In the genomic region with DNA sequence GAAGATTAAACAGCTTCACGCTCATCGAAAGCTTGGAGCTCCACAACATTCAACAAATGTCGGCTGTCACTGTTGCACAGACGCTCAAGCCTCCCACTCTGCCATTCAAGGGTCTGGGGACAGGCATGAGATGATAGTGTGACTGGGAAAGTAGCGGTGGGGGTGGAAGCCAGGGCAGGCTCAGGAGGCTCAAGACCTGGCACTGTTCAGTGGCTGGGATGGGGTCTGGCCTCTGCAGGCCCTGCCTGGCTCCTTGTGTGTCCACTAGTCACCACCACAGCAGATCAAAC, we compare ENCODE assay signal across 32 cellular contexts. TPM values are rescaled to one million over a fixed set of nuclear protein-coding genes. Genes with fewer than 3 reads are reported as not detected.
DNase-seq lines count a peak whose midpoint lies in the region; ATAC-seq and TF ChIP-seq lines count a peak whose summit lies in the region.
"Had no signal": no experiment of that assay in that cellular context is flagged by ENCODE, and none has a peak within 500 bp of the region (broad histone marks: within the 10 kb centered on the region; RNA-seq: fewer than 3 reads in every experiment).

No MANE protein-coding gene starts in this region.

- H3K23ac ChIP-seq in H9 (ENCODE audit: insufficient read length, low read depth, low read length): no peak overlapping the region

- H3K27ac ChIP-seq in hepatocyte (peak overlapping the region; percentile 98), thyroid gland (peak overlapping the region in 2 of 3 donors; percentile 25 to 42), H9 (ENCODE audit: insufficient read length, low read depth, low read length) (no peak overlapping the region)
- H3K27ac ChIP-seq: testis, vagina had no signal

- H3K27ac Mint-ChIP-seq in H9: peak overlapping the region in 1 of 3 experiments; percentile 57; a peak in 2 of 7 replicates
- H3K27ac Mint-ChIP-seq: activated CD4-positive, alpha-beta T cell treated with anti-CD3 and anti-CD28 coated beads, Interleukin-2, amount 10 ng/mL, durations not matched to agents 24 days and 14 days; activated naive CD8-positive, alpha-beta T cell treated with anti-CD3 and anti-CD28 coated beads for 36 hours; CD8-positive, alpha-beta T cell; WTC11 had no signal

- H3K4me1 ChIP-seq in hepatocyte (ENCODE audit: insufficient read depth) (peaks cover 26% of the 10 kb centered on the region), thyroid gland (peaks cover 40 to 51% of the 10 kb centered on the region in 2 donors), H9 (ENCODE audit: insufficient read depth, low read length) (no peaks in the 10 kb centered on the region)
- H3K4me1 ChIP-seq: testis had no signal

- peaks cover 17 to 24% of the 10 kb centered on the region in 2 experiments for H3K9me3 Mint-ChIP-seq in H9

- no peak overlapping the region for H3K4ac ChIP-seq in H9 (ENCODE audit: low read depth, low read length)

- H2BK120ac ChIP-seq in H9 (ENCODE audit: low read depth, low read length, poor library complexity, severe bottlenecking): no peak overlapping the region

- no peak overlapping the region; the same call in 1 of the 2 replicates for H3K14ac ChIP-seq in H9 (ENCODE audit: insufficient read depth, low read length)

- H3K18ac ChIP-seq in H9 (ENCODE audit: insufficient read length, low read depth, low read length): no peak overlapping the region

- WGBS in hepatocyte (ENCODE audit: low lambda C conversion rate, missing lambda C conversion rate): 91% methylated on average over 5 of the region's 5 CpGs
- 42 to 60% methylated on average over 5 of the region's 5 CpGs for WGBS in thyroid gland, 2 donors
- no CpG with 5 or more reads among the region's 5 CpGs for WGBS in H9 (ENCODE audit: extremely low coverage, insufficient read length, low lambda C conversion rate)

- H3K27me3 ChIP-seq in hepatocyte (no peaks in the 10 kb centered on the region), thyroid gland (no peaks in the 10 kb centered on the region), H9 (ENCODE audit: insufficient read depth, low read length) (no peaks in the 10 kb centered on the region)
- H3K27me3 ChIP-seq: pancreas, testis, vagina had no signal

- H2BK15ac ChIP-seq in H9 (ENCODE audit: low read depth, low read length): no peak overlapping the region

- no peak overlapping the region for H3K4me3 ChIP-seq in hepatocyte
- H3K4me3 ChIP-seq in thyroid gland (replicated peaks in 1 of 3): no peak overlapping the region
- H3K4me3 ChIP-seq: pancreas, smooth muscle cell, testis, vagina had no signal

- TF ChIP-seq CTCF in hepatocyte (IDR thresholded peaks at IDR 0.05; ENCODE audit: poor library complexity) (no peak), thyroid gland (IDR thresholded peaks at IDR 0.05) (no peak), H9 (conservative IDR thresholded peaks at IDR 0.05) (no peak)

- no peak overlapping the region for H3T11ph ChIP-seq in H9 (ENCODE audit: low read length)

- intact Hi-C loops in thyroid gland (cut with DNase I): no loop called here

- H3K27me3 Mint-ChIP-seq in H9 (ENCODE audit: low read depth): peaks cover 2% of the 10 kb centered on the region

- no peak overlapping the region for H4K8ac ChIP-seq in H9 (replicated peaks; ENCODE audit: insufficient read length, low read depth, low read length)

- H3K9me3 ChIP-seq in hepatocyte (ENCODE audit: low read depth): no peaks in the 10 kb centered on the region
- H3K9me3 ChIP-seq in thyroid gland: no peaks in the 10 kb centered on the region
- H3K9me3 ChIP-seq in H9 (ENCODE audit: control insufficient read depth, low read depth, low read length): peaks cover 11% of the 10 kb centered on the region
- H3K9me3 ChIP-seq: pancreas, testis had no signal

- TF ChIP-seq POLR2A in thyroid gland (IDR thresholded peaks at IDR 0.05): no peak

- peak; percentile 7 for ATAC-seq in GM18907 (IDR thresholded peaks at IDR 0.05; ENCODE audit: unreplicated experiment)
- ATAC-seq: CD8-positive, alpha-beta T cell; stimulated activated naive CD8-positive, alpha-beta T cell treated with anti-CD3 and anti-CD28 coated beads, Interleukin-15, Interleukin-2, amounts not matched to agents 100 U/mL and 50 U/mL, for 24 hours; WTC11 had no signal

- peaks cover 10 to 23% of the 10 kb centered on the region in 2 experiments for H3K4me1 Mint-ChIP-seq in H9
- H3K4me1 Mint-ChIP-seq: activated CD4-positive, alpha-beta T cell treated with anti-CD3 and anti-CD28 coated beads, Interleukin-2, amount 10 ng/mL, durations not matched to agents 24 days and 14 days; activated naive CD8-positive, alpha-beta T cell treated with anti-CD3 and anti-CD28 coated beads for 36 hours had no signal

- H3K56ac ChIP-seq in H9 (ENCODE audit: insufficient read length, low read depth, low read length): no peak overlapping the region

- H2BK20ac ChIP-seq in H9 (ENCODE audit: low read depth, low read length, poor library complexity, severe bottlenecking): no peak overlapping the region

- no peak overlapping the region for H2AFZ ChIP-seq in hepatocyte
- H2AFZ ChIP-seq in H9 (ENCODE audit: low read length): no peak overlapping the region

- no peak overlapping the region for H4K5ac ChIP-seq in H9 (ENCODE audit: insufficient read length, low read depth, low read length)

- DNase-seq in activated effector memory CD4-positive, alpha-beta T cell treated with anti-CD3 and anti-CD28 coated beads, Interleukin-2, amount 50 U/mL, for 16 hours: peak; percentile 3
- no peak for DNase-seq in activated effector memory CD4-positive, alpha-beta T cell treated with Interleukin-2 at 50 U/mL for 16 hours
- DNase-seq in hepatocyte (ENCODE audit: low spot score): no peak
- peak; percentile 29 to 44 for DNase-seq in thyroid gland
- no peak for DNase-seq in stimulated activated CD4-positive, alpha-beta T cell treated with anti-CD3 and anti-CD28 coated beads, Interleukin-15, amount 100 ng/mL, for 24 hours
- DNase-seq in middle frontal gyrus (ENCODE audit: extremely low spot score, low spot score): no peak
- no peak for DNase-seq in H9
- DNase-seq: activated CD4-positive, alpha-beta T cell treated with anti-CD3 and anti-CD28 coated beads, Interleukin-2, amount 10 ng/mL, durations not matched to agents 24 days and 14 days; activated CD8-positive, alpha-beta memory T cell treated with anti-CD3 and anti-CD28 coated beads for 24 hours; activated naive CD8-positive, alpha-beta T cell treated with anti-CD3 and anti-CD28 coated beads for 36 hours; activated T-cell treated with anti-CD3 and anti-CD28 coated beads for 4 hours; aorta; caudate nucleus; CD8-positive, alpha-beta T cell; cortex of kidney; HCEC 1CT; MM.1S; RPMI8226; stimulated activated CD4-positive, alpha-beta T cell treated with anti-CD3 and anti-CD28 coated beads, Interleukin-2, amount 100 ng/mL, for 24 hours; stimulated activated naive CD8-positive, alpha-beta T cell treated with anti-CD3 and anti-CD28 coated beads, Interleukin-15, Interleukin-2, amounts not matched to agents 100 U/mL and 50 U/mL, for 24 hours; T-helper 1 cell; testis had no signal

- no peak overlapping the region for H3K4me2 ChIP-seq in hepatocyte
- H3K4me2 ChIP-seq in H9 (ENCODE audit: insufficient read depth, insufficient read length, low read length): no peak overlapping the region
- H3K4me2 ChIP-seq: smooth muscle cell had no signal

- no peaks in the 10 kb centered on the region for H3K23me2 ChIP-seq in H9 (ENCODE audit: insufficient read length, low read depth, low read length, poor library complexity, severe bottlenecking)

- peaks cover 13 to 22% (median 14%) of the 10 kb centered on the region in 3 experiments for H3K36me3 Mint-ChIP-seq in H9 (ENCODE audit: insufficient read depth in 1 of 3, low read depth in 3 of 3)

- H4K91ac ChIP-seq in H9 (ENCODE audit: insufficient read length, low read depth, low read length): no peak overlapping the region

- no peak overlapping the region for H2BK12ac ChIP-seq in H9 (ENCODE audit: insufficient read length, low read depth, low read length)

- no peaks in the 10 kb centered on the region for H3K9me2 ChIP-seq in hepatocyte (replicated peaks; ENCODE audit: insufficient read depth)

- no peaks in the 10 kb centered on the region for H3K79me1 ChIP-seq in H9 (ENCODE audit: insufficient read depth, low read depth, low read length, poor library complexity, severe bottlenecking)

- no peak overlapping the region for H2AK5ac ChIP-seq in H9 (ENCODE audit: insufficient read length, low read length)

- H3K4me3 Mint-ChIP-seq in H9: no peak overlapping the region
- H3K4me3 Mint-ChIP-seq: activated CD4-positive, alpha-beta T cell treated with anti-CD3 and anti-CD28 coated beads, Interleukin-2, amount 10 ng/mL, durations not matched to agents 24 days and 14 days; activated naive CD8-positive, alpha-beta T cell treated with anti-CD3 and anti-CD28 coated beads for 36 hours; CD8-positive, alpha-beta T cell; WTC11 had no signal

- H4K20me1 ChIP-seq in hepatocyte (ENCODE audit: insufficient read depth, poor library complexity, severe bottlenecking) (no peaks in the 10 kb centered on the region), H9 (ENCODE audit: control insufficient read depth, insufficient read depth, insufficient read length) (no peaks in the 10 kb centered on the region)

- H2BK5ac ChIP-seq in H9 (ENCODE audit: insufficient read length, low read length): no peak overlapping the region

- H3K36me3 ChIP-seq in hepatocyte (replicated peaks; ENCODE audit: insufficient read depth, low read depth) (no peaks in the 10 kb centered on the region), thyroid gland (no peaks in the 10 kb centered on the region)
- H3K36me3 ChIP-seq: pancreas, vagina had no signal

- H3K9ac ChIP-seq in H9 (ENCODE audit: extremely low read depth, insufficient read length, low read length): no peak overlapping the region

- no peaks in the 10 kb centered on the region for H3K79me2 ChIP-seq in hepatocyte
- no peaks in the 10 kb centered on the region for H3K79me2 ChIP-seq in H9 (ENCODE audit: insufficient read depth, low read length)

RNA-seq across cellular contexts. Expression of gene GTPBP4, which starts 13.5 kb away (rescaled TPM):
- total RNA-seq in hepatocyte: 33.6 and 34.2 TPM in 2 replicates
- polyA plus RNA-seq in hepatocyte: 55.5 and 59.4 TPM in 2 replicates
- 10 to 100 TPM; 12.0 to 24.6 (median 19.8) TPM for total RNA-seq in thyroid gland
- total RNA-seq in H9 (2021): 131 and 134 TPM in 2 replicates

RNA-seq across cellular contexts. Expression of gene LARP4B, which starts 43.2 kb away (rescaled TPM):
- total RNA-seq in hepatocyte: 38.5 and 43.4 TPM in 2 replicates
- polyA plus RNA-seq in hepatocyte: 23.9 and 28.4 TPM in 2 replicates
- total RNA-seq in thyroid gland: 100 to 1,000 TPM in 1 of 4 donors, 10 to 100 TPM in 3; 68.6 to 113 (median 87.4) TPM
- 88.9 and 92.8 TPM in 2 replicates for total RNA-seq in H9 (2021)

RNA-seq across cellular contexts. Expression of gene IDI2, which starts 50.9 kb away (rescaled TPM):
- 0.33 TPM in 1 of 2 replicates, not detected in the other for total RNA-seq in hepatocyte
- polyA plus RNA-seq in hepatocyte: 0.29 TPM in 1 of 2 replicates, not detected in the other
- not detected for total RNA-seq in thyroid gland
- not detected in 2 replicates for total RNA-seq in H9 (2021)
- total RNA-seq: activated CD4-positive, alpha-beta T cell treated with anti-CD3 and anti-CD28 coated beads, Interleukin-2, amount 10 ng/mL, durations not matched to agents 24 days and 14 days; activated naive CD8-positive, alpha-beta T cell treated with anti-CD3 and anti-CD28 coated beads for 36 hours; aorta; CD8-positive, alpha-beta T cell; esophagus mucosa; fibroblast of villous mesenchyme; liver; mucosa of gallbladder; NCI-H460; pancreas; smooth muscle cell; vagina; WTC11 had no signal
- polyA plus RNA-seq: liver, smooth muscle cell had no signal

Comparison
In these comparisons a context has a peak if more than half of its experiments do, and no peak if none do; other contexts are left out.
1. DNase-seq: peak in activated effector memory CD4-positive, alpha-beta T cell treated with anti-CD3 and anti-CD28 coated beads, Interleukin-2, amount 50 U/mL, for 16 hours (single experiment) and thyroid gland (2 of 2); none in activated effector memory CD4-positive, alpha-beta T cell treated with Interleukin-2 at 50 U/mL for 16 hours (single experiment), hepatocyte (single experiment), stimulated activated CD4-positive, alpha-beta T cell treated with anti-CD3 and anti-CD28 coated beads, Interleukin-15, amount 100 ng/mL, for 24 hours (single experiment), middle frontal gyrus (single experiment) and H9 (single experiment).